In the genomic region with DNA sequence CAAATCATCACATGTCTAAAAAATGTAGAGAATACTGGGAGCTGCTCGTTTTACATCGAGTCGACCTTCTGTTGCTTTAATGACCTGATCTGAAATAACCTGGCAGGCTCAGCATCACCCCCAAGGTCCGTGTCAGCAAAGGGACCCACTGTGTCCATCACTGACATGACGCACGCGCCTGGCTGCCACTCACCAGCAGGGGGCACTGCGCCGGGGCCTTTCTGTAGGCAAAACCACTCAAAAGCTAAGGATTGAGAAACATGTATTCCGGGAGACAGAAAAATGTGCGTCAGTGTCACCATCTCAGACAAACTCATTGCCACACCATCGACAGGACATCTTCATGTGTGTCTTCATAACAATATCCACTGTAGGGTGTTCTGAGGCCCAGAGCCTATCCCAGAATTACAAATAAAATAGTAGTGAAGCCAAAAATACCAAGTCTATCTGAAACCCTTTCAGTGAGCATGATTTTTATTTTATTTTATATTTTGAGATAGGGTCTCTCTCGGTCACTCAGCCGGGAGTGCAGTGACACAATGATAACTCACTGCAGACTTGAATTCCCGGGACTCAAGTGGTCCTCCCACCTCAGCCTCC, we compare ENCODE assay signal across 8 cellular contexts.
DNase-seq lines count a peak whose midpoint lies in the region; ATAC-seq and TF ChIP-seq lines count a peak whose summit lies in the region.

No MANE protein-coding gene starts in this region.

- no peak for ATAC-seq in HG03280 (IDR thresholded peaks at IDR 0.05; ENCODE audit: unreplicated experiment)

- TF ChIP-seq CTCF in cardiac fibroblast (IDR thresholded peaks at IDR 0.05; ENCODE audit: low read depth, low read length): peak; percentile 95

- H3K4me3 ChIP-seq in cardiac fibroblast (replicated peaks in 1 of 2; ENCODE audit: low read depth in 2 of 2, low read length in 2 of 2): no peak overlapping the region

- DNase-seq in ELR (ENCODE audit: low read depth): peak; percentile 67
- DNase-seq in LoVo (ENCODE audit: low spot score): peak; percentile 21
- peak; percentile 60 for DNase-seq in activated CD4-positive, CD25-positive, alpha-beta regulatory T cell treated with anti-CD3 and anti-CD28 coated beads, Interleukin-2, amount 50 U/mL, for 16 hours (ENCODE audit: low read depth, low spot score)
- peak; percentile 38 to 62 for DNase-seq in cardiac fibroblast (ENCODE audit: low read depth in 2 of 2)
- DNase-seq in left kidney (ENCODE audit: low read depth, low spot score): peak; percentile 67
- peak; percentile 40 to 80 (median 46) for DNase-seq in stimulated activated CD4-positive, alpha-beta T cell treated with anti-CD3 and anti-CD28 coated beads, TNF-alpha, amount 100 ng/mL, for 24 hours (ENCODE audit: low read depth in 3 of 3)
- DNase-seq in NCI-H2107 treated with DMSO at 0.1 percent for 48 hours (lab: John Stamatoyannopoulos, UW; ENCODE audit: unreplicated experiment): no peak
